ENCODE assay signal across 2 cellular contexts in genomic region chr11:11960687-11961086, GRCh38.
TF ChIP-seq lines count a peak whose summit lies in the region.

No MANE protein-coding gene starts in this region.

TF ChIP-seq in HepG2, 621 proteins besides CTCF, POLR2A, EP300 and RAD21 (continued from another document):
- TF ChIP-seq ZNF276 (CRISPR knock-in tag; IDR thresholded peaks at IDR 0.05; ENCODE audit: low read depth) (no peak), POLR2G (IDR thresholded peaks at IDR 0.05; ENCODE audit: low read depth, low read length) (0 out of 2 replicates have a peak, but pooled peaks have one; percentile 3), ATF6 (CRISPR knock-in tag; conservative IDR thresholded peaks at IDR 0.05) (no peak)
TF ChIP-seq in HepG2: peak in this region for 1.

TF ChIP-seq in SK-N-SH treated with all-trans-retinoic acid at 6 μM for 48 hours, 23 proteins besides CTCF, POLR2A, EP300 and RAD21 (continued from another document):
- TF ChIP-seq POU6F1 (CRISPR knock-in tag; IDR thresholded peaks at IDR 0.05; ENCODE audit: borderline replicate concordance, low read depth) (no peak), ZNF70 (CRISPR knock-in tag; IDR thresholded peaks at IDR 0.05) (no peak)
